22 cellular contexts compared by ENCODE assay signal in genomic region chr1:193609592-193609991, GRCh38.
"Had no signal": no experiment of that assay in that cellular context is flagged by ENCODE, and none has a peak within 500 bp of the region (broad histone marks: within the 10 kb centered on the region; RNA-seq: fewer than 3 reads in every experiment).

No MANE protein-coding gene starts in this region.

- H3K4me1 ChIP-seq: gastroesophageal sphincter, heart left ventricle, left lung, prostate gland, right atrium auricular region, uterus had no signal

- H3K27me3 Mint-ChIP-seq: activated CD8-positive, alpha-beta memory T cell treated with anti-CD3 and anti-CD28 coated beads, Interleukin-2, amount 10 ng/mL, durations not matched to agents 7 days and 5 days; activated naive CD8-positive, alpha-beta T cell treated with anti-CD3 and anti-CD28 coated beads, Interleukin-2, amount 10 ng/mL, durations not matched to agents 7 days and 5 days had no signal

- H3K36me3 ChIP-seq: gastroesophageal sphincter, heart left ventricle, left lung, prostate gland, right atrium auricular region, transverse colon, uterus, WERI-Rb-1 had no signal

- H3K27ac Mint-ChIP-seq: activated CD8-positive, alpha-beta memory T cell treated with anti-CD3 and anti-CD28 coated beads, Interleukin-2, amount 10 ng/mL, durations not matched to agents 7 days and 5 days; activated naive CD8-positive, alpha-beta T cell treated with anti-CD3 and anti-CD28 coated beads, Interleukin-2, amount 10 ng/mL, durations not matched to agents 7 days and 5 days; mesothelial cell of epicardium had no signal

- H3K9me3 ChIP-seq: body of pancreas, gastroesophageal sphincter, prostate gland, transverse colon, uterus had no signal

- H3K4me1 Mint-ChIP-seq: mesothelial cell of epicardium had no signal

- H3K27ac ChIP-seq: body of pancreas, gastroesophageal sphincter, heart left ventricle, left lung, prostate gland, right atrium auricular region, transverse colon, uterus, WERI-Rb-1 had no signal

- H3K4me3 Mint-ChIP-seq: activated CD8-positive, alpha-beta memory T cell treated with anti-CD3 and anti-CD28 coated beads, Interleukin-2, amount 10 ng/mL, durations not matched to agents 7 days and 5 days; activated naive CD8-positive, alpha-beta T cell treated with anti-CD3 and anti-CD28 coated beads, Interleukin-2, amount 10 ng/mL, durations not matched to agents 7 days and 5 days; activated T-cell treated with anti-CD3 and anti-CD28 coated beads, Interleukin-2, amount 50 U/mL, for 4 hours; mesothelial cell of epicardium had no signal

- H3K4me3 ChIP-seq: body of pancreas, gastroesophageal sphincter, heart left ventricle, left lung, prostate gland, right atrium auricular region, transverse colon, uterus had no signal

- ATAC-seq: activated CD8-positive, alpha-beta memory T cell treated with anti-CD3 and anti-CD28 coated beads, Interleukin-2, amount 10 ng/mL, durations not matched to agents 7 days and 5 days; activated T-cell treated with anti-CD3 and anti-CD28 coated beads, Interleukin-2, amount 50 U/mL, for 4 hours; body of pancreas; gastroesophageal sphincter; heart left ventricle; left lung; SK-N-SH treated with all-trans-retinoic acid at 6 μM for 48 hours; stimulated activated naive CD8-positive, alpha-beta T cell treated with anti-CD3 and anti-CD28 coated beads, Interleukin-15, Interleukin-2, amounts not matched to agents 100 U/mL and 50 U/mL, for 24 hours had no signal

- H3K27me3 ChIP-seq: body of pancreas, gastroesophageal sphincter, heart left ventricle, left lung, right atrium auricular region, transverse colon, uterus had no signal

- DNase-seq: activated CD4-positive, alpha-beta T cell treated with anti-CD3 and anti-CD28 coated beads for 1 hour; activated CD4-positive, alpha-beta T cell treated with anti-CD3 and anti-CD28 coated beads, Interleukin-2, amount 50 U/mL, for 48 hours; activated CD8-positive, alpha-beta memory T cell treated with anti-CD3 and anti-CD28 coated beads, Interleukin-2, amount 10 ng/mL, durations not matched to agents 7 days and 5 days; activated gamma-delta T cell treated with Interleukin-2 at 50 U/mL for 16 hours; activated naive CD8-positive, alpha-beta T cell treated with anti-CD3 and anti-CD28 coated beads, Interleukin-2, amount 10 ng/mL, durations not matched to agents 7 days and 5 days; activated T-cell treated with anti-CD3 and anti-CD28 coated beads, Interleukin-2, amount 50 U/mL, for 4 hours; body of pancreas; erythroblast; heart left ventricle; kidney; left lung; stimulated activated CD4-positive, alpha-beta T cell treated with anti-CD3 and anti-CD28 coated beads, Interleukin-2, amount 100 ng/mL, for 24 hours; stimulated activated naive CD8-positive, alpha-beta T cell treated with anti-CD3 and anti-CD28 coated beads, Interleukin-15, Interleukin-2, amounts not matched to agents 100 U/mL and 50 U/mL, for 24 hours; substantia nigra; transverse colon; uterus; WERI-Rb-1 had no signal
